In the genomic region with DNA sequence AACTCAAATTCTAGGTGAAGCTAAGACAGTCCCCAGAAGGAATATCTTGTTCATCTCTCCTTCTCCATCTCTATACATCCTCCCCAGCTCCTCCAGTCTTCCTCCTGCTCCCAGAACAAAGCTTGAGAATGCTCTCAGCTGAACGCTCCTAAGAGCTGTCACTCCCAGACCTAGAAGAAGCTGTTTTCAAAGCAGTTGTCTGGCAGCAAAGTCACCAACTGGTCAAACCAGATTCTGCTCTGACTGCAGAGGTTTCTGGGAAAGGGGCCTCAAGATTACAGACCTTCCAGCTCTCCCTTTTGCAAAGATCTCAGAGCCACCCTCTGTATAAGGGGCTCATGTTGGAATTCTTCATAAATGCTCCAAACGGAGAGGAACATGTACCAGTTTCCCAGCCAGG, we compare ENCODE assay signal across 18 cellular contexts.
"Had no signal": no experiment of that assay in that cellular context is flagged by ENCODE, and none has a peak within 500 bp of the region (broad histone marks: within the 10 kb centered on the region; RNA-seq: fewer than 3 reads in every experiment).

No MANE protein-coding gene starts in this region.

- H3K4me3 Mint-ChIP-seq: activated naive CD4-positive, alpha-beta T cell treated with anti-CD3 and anti-CD28 coated beads, Interleukin-2, amount 10 ng/mL, durations not matched to agents 7 days and 5 days; neural crest cell had no signal

- H3K4me1 Mint-ChIP-seq: activated naive CD4-positive, alpha-beta T cell treated with anti-CD3 and anti-CD28 coated beads, Interleukin-2, amount 10 ng/mL, durations not matched to agents 7 days and 5 days; neural crest cell had no signal

- H3K4me1 ChIP-seq: ascending aorta, foreskin keratinocyte, psoas muscle, stomach had no signal

- H3K4me3 ChIP-seq: ascending aorta, psoas muscle, stomach had no signal

- H3K27ac ChIP-seq: ascending aorta, foreskin keratinocyte, psoas muscle, stomach had no signal

- H3K36me3 Mint-ChIP-seq: activated naive CD4-positive, alpha-beta T cell treated with anti-CD3 and anti-CD28 coated beads, Interleukin-2, amount 10 ng/mL, durations not matched to agents 7 days and 5 days had no signal

- H3K9ac ChIP-seq: SK-N-SH had no signal

- H3K4me2 ChIP-seq: SK-N-SH had no signal

- H3K36me3 ChIP-seq: ascending aorta, stomach had no signal

- ATAC-seq: foreskin keratinocyte, psoas muscle, right cardiac atrium had no signal

- H3K9me3 Mint-ChIP-seq: neural crest cell had no signal

- H3K27me3 ChIP-seq: ascending aorta, foreskin keratinocyte, stomach had no signal

- DNase-seq: activated CD4-positive, CD25-positive, alpha-beta regulatory T cell treated with anti-CD3 and anti-CD28 coated beads, Interleukin-2, amount 50 U/mL, for 72 hours; activated CD8-positive, alpha-beta memory T cell treated with anti-CD3 and anti-CD28 coated beads for 24 hours; activated CD8-positive, alpha-beta memory T cell treated with anti-CD3 and anti-CD28 coated beads, Interleukin-2, amount 50 U/mL, for 48 hours; activated effector memory CD4-positive, alpha-beta T cell treated with Interleukin-2 at 50 U/mL for 16 hours; activated naive CD4-positive, alpha-beta T cell treated with anti-CD3 and anti-CD28 coated beads, Interleukin-2, amount 10 ng/mL, durations not matched to agents 7 days and 5 days; activated T-cell treated with anti-CD3 and anti-CD28 coated beads, Interleukin-2, amount 50 U/mL, for 48 hours; effector CD4-positive, alpha-beta T cell; foreskin keratinocyte; hippocampal formation; psoas muscle; right cardiac atrium; SK-N-SH; stimulated activated CD4-positive, alpha-beta T cell treated with anti-CD3 and anti-CD28 coated beads, Interleukin-2, amount 100 ng/mL, for 48 hours; stomach; T-helper 1 cell; T1000 had no signal

- H3K27ac Mint-ChIP-seq: activated naive CD4-positive, alpha-beta T cell treated with anti-CD3 and anti-CD28 coated beads, Interleukin-2, amount 10 ng/mL, durations not matched to agents 7 days and 5 days had no signal
